26 cellular contexts compared by ENCODE assay signal in the genomic region with DNA sequence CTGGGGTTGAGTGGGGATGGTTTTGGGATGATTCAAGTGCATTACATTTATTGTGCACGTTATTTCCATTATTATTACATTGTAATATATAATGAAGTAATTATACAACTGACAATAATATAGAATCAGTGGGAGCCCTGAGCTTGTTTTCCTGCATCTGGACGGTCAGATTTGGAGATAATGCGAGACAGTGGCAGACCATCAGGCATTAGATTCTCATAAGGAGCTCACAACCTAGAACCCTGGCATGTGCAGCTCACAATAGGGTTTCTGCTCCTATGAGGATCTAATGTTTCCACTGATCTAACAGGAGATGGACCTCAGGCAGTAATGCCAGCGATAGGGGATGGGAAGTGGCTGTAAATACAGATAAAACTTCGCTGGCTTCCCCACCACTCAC.
"Had no signal": no experiment of that assay in that cellular context is flagged by ENCODE, and none has a peak within 500 bp of the region (broad histone marks: within the 10 kb centered on the region; RNA-seq: fewer than 3 reads in every experiment).

No MANE protein-coding gene starts in this region.

- H3K27ac ChIP-seq: stomach, suprapubic skin, testis, thoracic aorta, thyroid gland, tibial artery, tibial nerve, transverse colon, upper lobe of left lung, upper lobe of right lung, uterus, vagina had no signal

- DNase-seq: stimulated activated CD4-positive, alpha-beta T cell treated with anti-CD3 and anti-CD28 coated beads, Interleukin-2, amount 100 ng/mL, for 48 hours; stimulated activated CD4-positive, alpha-beta T cell treated with anti-CD3 and anti-CD28 coated beads, Interleukin-4, amount 100 ng/mL, for 1 hour; stimulated activated CD4-positive, alpha-beta T cell treated with anti-CD3 and anti-CD28 coated beads, Interleukin-4, amount 100 ng/mL, for 24 hours; stimulated activated CD4-positive, alpha-beta T cell treated with anti-CD3 and anti-CD28 coated beads, Interleukin-4, amount 100 ng/mL, for 4 hours; stimulated activated CD8-positive, alpha-beta memory T cell treated with anti-CD3 and anti-CD28 coated beads, Interleukin-4, amount 100 ng/mL, for 48 hours; stimulated activated naive B cell treated with anti-CD40 and anti-IgM and Interleukin-4, amounts not matched to agents 10 μg/mL and 1 μg/mL and 100 μg/mL, for 72 hours; stimulated activated naive CD4-positive, alpha-beta T cell; stimulated activated naive CD4-positive, alpha-beta T cell treated with Interleukin-2 at 50 U/mL for 16 hours; stimulated activated naive CD8-positive, alpha-beta T cell treated with anti-CD3 and anti-CD28 coated beads, Interleukin-15, amount 100 ng/mL, for 72 hours; stimulated activated naive CD8-positive, alpha-beta T cell treated with anti-CD3 and anti-CD28 coated beads, Interleukin-15, Interleukin-2, amounts not matched to agents 100 U/mL and 50 U/mL, for 24 hours; stomach; substantia nigra; testis; thyroid gland; tibial artery; transverse colon; trophoblast cell; upper lobe of left lung; upper lobe of right lung; uterus had no signal

- H3K4me1 ChIP-seq: stomach, suprapubic skin, testis, thyroid gland, tibial nerve, transverse colon, upper lobe of left lung, upper lobe of right lung, uterus, vagina had no signal

- ATAC-seq: stimulated activated effector memory CD8-positive, alpha-beta T cell treated with anti-CD3 and anti-CD28 coated beads, Interleukin-12 subunit alpha, Interleukin-12 subunit beta, amount 100 ng/mL, for 72 hours; stimulated activated memory B cell treated with anti-CD40 and anti-IgM and Interleukin-4, amounts not matched to agents 10 μg/mL and 1 μg/mL and 100 μg/mL, for 72 hours; stimulated activated naive B cell treated with anti-CD40 and anti-IgM and Interleukin-4, amounts not matched to agents 10 μg/mL and 1 μg/mL and 100 μg/mL, for 72 hours; stimulated activated naive CD8-positive, alpha-beta T cell treated with anti-CD3 and anti-CD28 coated beads, Interleukin-15, amount 100 ng/mL, for 72 hours; stimulated activated naive CD8-positive, alpha-beta T cell treated with anti-CD3 and anti-CD28 coated beads, Interleukin-15, Interleukin-2, amounts not matched to agents 100 U/mL and 50 U/mL, for 24 hours; upper lobe of right lung had no signal

- H3K27me3 ChIP-seq: stomach, suprapubic skin, testis, thyroid gland, tibial artery, tibial nerve, transverse colon, upper lobe of left lung, upper lobe of right lung, uterus, vagina had no signal

- H3K9me3 ChIP-seq: stomach, suprapubic skin, testis, thoracic aorta, thyroid gland, tibial artery, tibial nerve, transverse colon, upper lobe of left lung, upper lobe of right lung, uterus, vagina had no signal

- H3K36me3 ChIP-seq: stomach, suprapubic skin, thoracic aorta, thyroid gland, tibial artery, tibial nerve, transverse colon, upper lobe of left lung, upper lobe of right lung, uterus, vagina had no signal

- H3K4me3 ChIP-seq: stomach, suprapubic skin, testis, thoracic aorta, thyroid gland, tibial artery, tibial nerve, transverse colon, upper lobe of left lung, upper lobe of right lung, uterus, vagina had no signal
